8 cellular contexts compared by ENCODE assay signal in the genomic region with DNA sequence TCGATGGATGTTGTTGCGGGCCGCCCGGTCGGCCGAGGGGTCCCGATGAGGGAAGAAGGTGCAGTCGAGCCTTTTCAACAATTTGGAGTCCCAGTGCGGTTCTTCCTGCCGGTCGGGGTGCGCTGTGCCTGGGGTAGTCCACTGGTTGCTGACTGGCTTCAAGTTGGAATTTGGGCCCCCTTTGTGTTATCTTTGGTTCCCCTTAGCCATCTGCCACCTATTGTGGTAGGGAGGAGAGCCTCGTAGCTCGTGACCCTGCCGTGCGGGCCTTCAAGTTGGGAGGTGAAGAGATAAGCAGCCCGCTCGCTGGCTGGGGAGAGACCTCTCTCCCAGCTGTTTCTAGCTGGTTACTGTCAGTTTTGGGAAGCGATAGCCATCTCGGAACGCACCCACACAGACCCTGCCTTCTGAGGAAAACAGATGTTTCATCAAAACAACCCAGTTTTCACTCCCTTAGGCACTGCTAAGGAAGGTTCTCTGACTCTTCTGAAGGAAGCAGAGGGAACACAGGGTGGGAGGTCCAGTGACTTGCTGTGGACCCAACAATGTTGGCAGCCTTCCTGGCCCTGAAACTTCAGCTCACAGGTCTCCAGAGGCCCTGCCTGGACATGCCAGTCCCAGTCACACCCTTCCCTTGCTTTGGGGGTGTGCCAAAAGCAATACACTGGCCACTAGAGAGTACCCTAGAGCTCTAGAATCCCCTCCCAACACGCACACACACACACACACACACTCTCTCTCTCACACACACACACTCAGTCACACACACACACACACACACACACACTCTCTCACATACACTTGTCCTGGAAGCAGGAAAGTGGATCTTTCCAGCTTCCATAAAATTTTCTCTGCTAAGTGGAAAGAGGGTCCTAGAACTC. TPM values are rescaled to one million over a fixed set of nuclear protein-coding genes. Genes with fewer than 3 reads are reported as not detected.
A peak's percentile ranks its signal among the peaks of the same experiment; 100 is the strongest.
DNase-seq lines count a peak whose midpoint lies in the region; ATAC-seq and TF ChIP-seq lines count a peak whose summit lies in the region.

No MANE protein-coding gene starts in this region.

- peak overlapping the region; percentile 53 for H2AFZ ChIP-seq in osteoblast (ENCODE audit: low read length)

- 1 to 2% (median 1%) methylated on average over 10 to 22 of the region's 22 CpGs for WGBS in adrenal gland, 4 donors

- peaks cover 0 to 3% (median 2%) of the 10 kb centered on the region in 3 donors for H3K27me3 Mint-ChIP-seq in CD14-positive monocyte (ENCODE audit: low read depth in 3 of 3)

- peak overlapping the region; percentile 78 to 98 (median 93) for H3K27ac ChIP-seq in adrenal gland
- H3K27ac ChIP-seq in cardiac muscle cell = peak overlapping the region; percentile 31
- peak overlapping the region; percentile 59 for H3K27ac ChIP-seq in osteoblast (ENCODE audit: low read depth, low read length)

- H3K4me3 Mint-ChIP-seq in CD14-positive monocyte = peak overlapping the region; percentile 93 to 100

- H3K4me2 ChIP-seq in osteoblast (ENCODE audit: insufficient read depth, low read length) = peak overlapping the region; percentile 85

- ATAC-seq in HG03097 (IDR thresholded peaks at IDR 0.05; ENCODE audit: low FRiP score, unreplicated experiment) = no peak

- TF ChIP-seq POLR2A in adrenal gland (IDR thresholded peaks at IDR 0.05) = peak in 1 of 2 donors; percentile 57

- H3K4me3 ChIP-seq in HAP-1 = peak overlapping the region; percentile 93
- peak overlapping the region; percentile 78 to 97 (median 94) for H3K4me3 ChIP-seq in adrenal gland
- H3K4me3 ChIP-seq in cardiac muscle cell = peak overlapping the region; percentile 45
- H3K4me3 ChIP-seq in osteoblast (ENCODE audit: insufficient read depth, low read length) = peak overlapping the region; percentile 88

- peaks cover 35% of the 10 kb centered on the region for H3K4me1 ChIP-seq in HAP-1
- H3K4me1 ChIP-seq in adrenal gland (replicated peaks in 1 of 2) = peaks cover 14 to 44% of the 10 kb centered on the region in 2 donors
- peaks cover 29% of the 10 kb centered on the region for H3K4me1 ChIP-seq in cardiac muscle cell (ENCODE audit: low read depth)
- H3K4me1 ChIP-seq in osteoblast (ENCODE audit: insufficient read depth, low read length) = peaks cover 12% of the 10 kb centered on the region

- H3K79me2 ChIP-seq in osteoblast (ENCODE audit: insufficient read depth, low read length) = peaks cover 9% of the 10 kb centered on the region

- peak overlapping the region; percentile 93 to 98 (median 97) for H3K27ac Mint-ChIP-seq in CD14-positive monocyte

- H3K4me1 Mint-ChIP-seq in CD14-positive monocyte = peaks cover 69% of the 10 kb centered on the region

- peaks cover 0 to 5% (median 1%) of the 10 kb centered on the region in 7 donors for H3K9me3 Mint-ChIP-seq in CD14-positive monocyte

- peaks cover 11% of the 10 kb centered on the region for H3K36me3 ChIP-seq in HAP-1 (replicated peaks)
- peaks cover 0 to 22% of the 10 kb centered on the region in 2 donors for H3K36me3 ChIP-seq in adrenal gland (replicated peaks in 1 of 2)
- peaks cover 2% of the 10 kb centered on the region for H3K36me3 ChIP-seq in cardiac muscle cell
- no peaks in the 10 kb centered on the region for H3K36me3 ChIP-seq in osteoblast (ENCODE audit: insufficient read depth, low read length)

- H3K27me3 ChIP-seq in HAP-1 (ENCODE audit: low read depth) (no peaks in the 10 kb centered on the region), adrenal gland (no peaks in the 10 kb centered on the region), cardiac muscle cell (no peaks in the 10 kb centered on the region), osteoblast (ENCODE audit: insufficient read depth, low read length) (no peaks in the 10 kb centered on the region)

- intact Hi-C loops in CD14-positive monocyte (cut with micrococcal nuclease) = loop anchor here in 1 of 2 donors (5.0 kb wide), 2 partner anchors 34 to 36 kb away; no protein-coding TSS in a partner anchor
- intact Hi-C loops in adrenal gland (cut with DNase I) = no loop called here

- H3K36me3 Mint-ChIP-seq in CD14-positive monocyte = peaks cover 46 to 51% of the 10 kb centered on the region in 2 donors

- peaks cover 27% of the 10 kb centered on the region for H4K20me1 ChIP-seq in osteoblast (ENCODE audit: insufficient read depth, low read length)

- H3K9me3 ChIP-seq in HAP-1 (no peaks in the 10 kb centered on the region), adrenal gland (replicated peaks in 1 of 3) (no peaks in the 10 kb centered on the region), cardiac muscle cell (ENCODE audit: low read depth) (no peaks in the 10 kb centered on the region), osteoblast (ENCODE audit: low read depth, low read length) (no peaks in the 10 kb centered on the region)

- TF ChIP-seq CTCF in CD14-positive monocyte (IDR thresholded peaks at IDR 0.05) = no peak
- TF ChIP-seq CTCF in adrenal gland (IDR thresholded peaks at IDR 0.05) = peak in 2 of 6 experiments; percentile 19 to 24
- TF ChIP-seq CTCF in cardiac muscle cell (IDR thresholded peaks at IDR 0.05; ENCODE audit: low read depth, low read length) = peak; percentile 1
- no peak for TF ChIP-seq CTCF in osteoblast (IDR thresholded peaks at IDR 0.05; ENCODE audit: extremely low read depth, low read depth, low read length)

- DNase-seq in CD14-positive monocyte (ENCODE audit: low spot score) = no peak
- peak; percentile 78 to 86 for DNase-seq in HAP-1 (ENCODE audit: low spot score in 2 of 2)
- DNase-seq in OCI-M1 (lab: John Stamatoyannopoulos, UW) = peak; percentile 94
- DNase-seq in adrenal gland = peak; percentile 82 to 91 (median 85)
- DNase-seq in cardiac muscle cell (ENCODE audit: low read depth in 1 of 2, low spot score in 1 of 2) = peak; percentile 57 to 91
- DNase-seq in osteoblast (ENCODE audit: insufficient read length, low spot score, missing footprints) = peak; percentile 90
- no peak for DNase-seq in germinal center (ENCODE audit: low spot score)

- in situ Hi-C loops in HAP-1 (cut with MboI; ENCODE audit: low sequenced_read_pairs) = no loop called here

RNA-seq across cellular contexts. Expression of a gene that starts 1.0 kb away (rescaled TPM):
- polyA plus RNA-seq in CD14-positive monocyte (100 to 1,000 TPM; 293 to 483 TPM), adrenal gland (10 to 100 TPM; 16.6 to 58.8 (median 24.0) TPM), cardiac muscle cell (64.2 and 66.0 TPM in 2 replicates)
- total RNA-seq in adrenal gland (100 to 1,000 TPM in 2 of 8 donors, 10 to 100 TPM in 6; 11.4 to 175 (median 52.5) TPM), cardiac muscle cell (45.6 and 57.9 TPM in 2 replicates), osteoblast (14.5 and 14.7 TPM in 2 replicates)

RNA-seq across cellular contexts. Expression of a gene that starts 44.6 kb away (rescaled TPM):
- polyA plus RNA-seq in CD14-positive monocyte = not detected
- 100 to 1,000 TPM in 1 of 8 donors, 10 to 100 TPM in 7; 12.1 to 231 (median 22.6) TPM for total RNA-seq in adrenal gland
- 10 to 100 TPM; 12.1 to 19.2 (median 17.2) TPM for polyA plus RNA-seq in adrenal gland
- total RNA-seq in cardiac muscle cell = 2.3 and 8.2 TPM in 2 replicates
- 3.1 and 7.6 TPM in 2 replicates for polyA plus RNA-seq in cardiac muscle cell
- total RNA-seq in osteoblast = 2.9 and 5.9 TPM in 2 replicates

Comparison
In these comparisons a context has a peak if more than half of its experiments do, and no peak if none do; other contexts are left out.
1. DNase-seq: peak in HAP-1 (2 of 2), OCI-M1 (single experiment), adrenal gland (7 of 7), cardiac muscle cell (2 of 2) and osteoblast (single experiment); none in CD14-positive monocyte (single experiment) and germinal center (single experiment).
2. H3K27ac ChIP-seq: peak in every context shown above with its lines; median percentile 93 in adrenal gland; 59 in osteoblast; 31 in cardiac muscle cell.
3. Peak in every context shown above with its lines, with median percentiles within 50 percentile points of each other: H3K4me3 ChIP-seq.